8 cellular contexts compared by ENCODE assay signal in the genomic region with DNA sequence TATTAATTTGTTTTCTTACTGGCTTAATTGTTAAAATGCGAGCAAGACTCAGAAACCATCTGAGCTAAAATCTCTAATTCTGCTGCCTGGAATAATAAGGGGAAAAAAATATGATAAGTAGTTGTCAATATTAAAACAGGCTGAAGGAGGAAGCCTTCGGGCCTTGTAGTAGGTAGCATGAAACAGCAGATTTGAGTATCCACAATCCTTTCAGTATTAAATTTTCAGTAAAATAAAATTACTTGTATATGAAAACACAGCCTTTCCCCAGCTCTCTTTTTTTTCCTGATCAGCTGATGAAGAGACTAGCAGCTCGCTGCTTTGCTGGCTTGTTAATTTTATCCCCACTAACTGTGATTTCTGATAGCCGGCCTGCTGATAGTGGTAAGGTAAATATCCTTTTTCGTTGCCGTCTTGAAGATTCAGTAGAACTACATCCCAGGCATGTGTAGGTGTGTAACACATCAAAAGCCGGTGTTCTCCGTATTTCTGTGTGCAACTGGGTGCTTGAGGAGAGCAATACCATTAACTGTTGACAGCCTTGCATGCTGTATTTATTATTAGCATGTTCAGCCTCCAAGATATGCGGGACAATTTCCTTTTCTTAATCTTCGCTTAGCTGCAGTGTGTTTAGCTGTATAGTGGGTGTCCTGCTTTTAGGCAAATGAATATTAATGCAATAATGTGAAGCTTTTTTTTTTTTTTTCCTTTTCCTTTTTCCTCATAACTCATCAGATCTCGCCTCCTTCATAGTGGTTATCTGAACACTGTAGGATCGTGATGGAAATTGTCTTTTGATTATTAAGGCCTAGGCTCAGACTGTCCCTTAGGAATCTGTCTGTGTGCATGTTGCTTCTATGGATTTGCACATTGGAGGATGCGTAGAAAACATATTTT.
DNase-seq lines count a peak whose midpoint lies in the region; ATAC-seq and TF ChIP-seq lines count a peak whose summit lies in the region.

No MANE protein-coding gene starts in this region.

- TF ChIP-seq POLR2A in breast epithelium (IDR thresholded peaks at IDR 0.05), result no peak
- no peak for TF ChIP-seq POLR2A in tibial nerve (IDR thresholded peaks at IDR 0.05)

- intact Hi-C loops in CD14-positive monocyte (cut with micrococcal nuclease) (loop anchor here in 1 of 2 donors (10.0 kb wide), 1 partner anchor 85 kb away; no protein-coding TSS in a partner anchor), breast epithelium (cut with DNase I; ENCODE audit: low total_unique reads) (no loop called here), posterior vena cava (cut with DNase I) (loop anchor here in 1 of 2 donors (5.0 kb wide), 1 partner anchor 33 kb away; no protein-coding TSS in a partner anchor)

- H3K36me3 Mint-ChIP-seq in CD14-positive monocyte, result peaks cover 16 to 25% of the 10 kb centered on the region in 2 donors

- H3K9me3 Mint-ChIP-seq in CD14-positive monocyte, result peaks cover 0 to 4% (median 0%) of the 10 kb centered on the region in 7 donors

- peak overlapping the region; percentile 50 to 85 (median 80) for H3K27ac Mint-ChIP-seq in CD14-positive monocyte

- WGBS in tibial nerve, 2 donors, result 10 to 11% methylated on average over 13 of the region's 13 CpGs

- no peaks in the 10 kb centered on the region for H3K9me3 ChIP-seq in breast epithelium
- no peaks in the 10 kb centered on the region for H3K9me3 ChIP-seq in tibial nerve

- H3K4me1 Mint-ChIP-seq in CD14-positive monocyte, result peaks cover 75% of the 10 kb centered on the region

- DNase-seq in CD14-positive monocyte (ENCODE audit: low spot score) (no peak), NCI-H2081 treated with DMSO at 0.1 percent for 48 hours (lab: John Stamatoyannopoulos, UW) (peak; percentile 35), breast epithelium (ENCODE audit: low spot score in 2 of 2) (no peak), lung microvascular endothelial cell (ENCODE audit: low read depth in 2 of 2) (peak; percentile 26 to 36), tibial nerve (ENCODE audit: low spot score in 2 of 2) (no peak), posterior vena cava (ENCODE audit: low spot score) (no peak)

- no peaks in the 10 kb centered on the region for H3K27me3 Mint-ChIP-seq in CD14-positive monocyte (ENCODE audit: low read depth in 3 of 3)

- TF ChIP-seq EP300 in tibial nerve (IDR thresholded peaks at IDR 0.05), result no peak

- peak overlapping the region; percentile 59 to 86 for H3K27ac ChIP-seq in breast epithelium
- H3K27ac ChIP-seq in tibial nerve, result peak overlapping the region; percentile 23 to 82 (median 64)

- no peak for TF ChIP-seq CTCF in CD14-positive monocyte (IDR thresholded peaks at IDR 0.05)
- TF ChIP-seq CTCF in breast epithelium (IDR thresholded peaks at IDR 0.05), result no peak
- no peak for TF ChIP-seq CTCF in tibial nerve (IDR thresholded peaks at IDR 0.05)

- H3K4me1 ChIP-seq in breast epithelium (peaks cover 0 to 8% of the 10 kb centered on the region in 2 donors), tibial nerve (peaks cover 0 to 32% (median 6%) of the 10 kb centered on the region in 4 donors)

- no peaks in the 10 kb centered on the region for H3K27me3 ChIP-seq in breast epithelium
- H3K27me3 ChIP-seq in tibial nerve, result no peaks in the 10 kb centered on the region

- ATAC-seq in HG03175 (IDR thresholded peaks at IDR 0.05; ENCODE audit: unreplicated experiment) (no peak), GM19351 (IDR thresholded peaks at IDR 0.05; ENCODE audit: unreplicated experiment) (no peak)

- H3K4me3 Mint-ChIP-seq in CD14-positive monocyte, result peak overlapping the region; percentile 62 to 84

- H3K36me3 ChIP-seq in breast epithelium (no peaks in the 10 kb centered on the region), tibial nerve (peaks cover 0 to 20% (median 0%) of the 10 kb centered on the region in 3 donors)

- H3K4me3 ChIP-seq in breast epithelium, result peak overlapping the region; percentile 40 to 60 (median 50)
- H3K4me3 ChIP-seq in tibial nerve, result peak overlapping the region; percentile 15 to 56 (median 34)

Comparison
In these comparisons a context has a peak if more than half of its experiments do, and no peak if none do; other contexts are left out.
1. DNase-seq: peak in NCI-H2081 treated with DMSO at 0.1 percent for 48 hours (single experiment) and lung microvascular endothelial cell (2 of 2); none in CD14-positive monocyte (single experiment), breast epithelium (0 of 2), tibial nerve (0 of 2) and posterior vena cava (single experiment).